In the genomic region with DNA sequence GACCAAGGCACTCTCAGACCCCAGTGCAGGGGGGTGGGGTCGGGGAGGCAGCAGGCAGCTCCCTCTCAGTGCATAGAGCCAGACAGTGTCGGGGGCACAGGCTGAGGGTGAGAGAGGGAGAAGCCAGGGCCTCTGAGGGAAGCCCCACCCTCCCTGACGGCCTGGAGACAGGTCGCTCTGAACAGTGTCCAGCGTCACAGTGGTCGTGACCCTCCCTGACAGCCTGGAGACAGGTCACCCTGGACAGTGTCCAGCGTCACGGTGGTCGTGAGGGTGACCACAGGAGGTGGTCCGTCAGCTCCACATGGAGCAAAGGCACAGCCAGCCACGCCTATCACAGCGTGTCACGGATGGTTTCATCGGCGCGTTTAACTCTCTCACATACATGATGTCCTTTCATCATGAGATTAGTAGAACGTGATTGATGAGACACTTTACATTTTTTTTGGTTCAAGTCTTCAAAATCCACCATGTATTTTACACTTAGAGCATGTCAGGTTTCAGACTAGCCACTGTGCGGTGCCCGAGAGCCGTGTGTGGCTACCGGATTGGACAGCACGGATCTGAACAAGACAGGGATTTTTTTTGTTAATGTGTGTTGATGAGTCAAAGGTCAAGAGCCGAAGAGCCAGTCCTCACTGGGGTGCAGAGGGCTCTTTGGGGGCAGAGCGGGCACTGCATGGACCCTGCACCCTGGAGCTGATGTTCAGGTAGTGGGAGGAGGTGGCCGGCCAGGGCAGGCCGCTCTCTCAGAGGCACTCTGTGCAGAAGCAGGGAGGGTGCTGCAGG, we compare ENCODE assay signal across 10 cellular contexts. TPM values are rescaled to one million over a fixed set of nuclear protein-coding genes. Genes with fewer than 3 reads are reported as not detected.
A peak's percentile ranks its signal among the peaks of the same experiment; 100 is the strongest.
DNase-seq lines count a peak whose midpoint lies in the region; ATAC-seq, FAIRE-seq and TF ChIP-seq lines count a peak whose summit lies in the region.
"Had no signal": no experiment of that assay in that cellular context is flagged by ENCODE, and none has a peak within 500 bp of the region (broad histone marks: within the 10 kb centered on the region; RNA-seq: fewer than 3 reads in every experiment).

No MANE protein-coding gene starts in this region.

- peak overlapping the region; percentile 35 for H3K9ac ChIP-seq in neural cell (ENCODE audit: low read length)

- POLR2A ChIA-PET in CD8-positive, alpha-beta memory T cell (lab: Charles Lee): no interaction called here

- no peaks in the 10 kb centered on the region for H3K79me2 ChIP-seq in neural cell (replicated peaks; ENCODE audit: insufficient read depth, low read length)

- H3K27ac Mint-ChIP-seq in stimulated activated memory B cell treated with anti-CD40 and anti-IgM and Interleukin-4, amounts not matched to agents 10 μg/mL and 1 μg/mL and 100 μg/mL, for 72 hours: no peak overlapping the region
- H3K27ac Mint-ChIP-seq in CD8-positive, alpha-beta memory T cell: no peak overlapping the region

- TF ChIP-seq POLR2A in esophagus muscularis mucosa (IDR thresholded peaks at IDR 0.05; ENCODE audit: low read depth): no peak

- peaks cover 9% of the 10 kb centered on the region for H3K4me1 Mint-ChIP-seq in stimulated activated memory B cell treated with anti-CD40 and anti-IgM and Interleukin-4, amounts not matched to agents 10 μg/mL and 1 μg/mL and 100 μg/mL, for 72 hours
- peaks cover 0 to 8% (median 2%) of the 10 kb centered on the region in 3 donors for H3K4me1 Mint-ChIP-seq in CD8-positive, alpha-beta memory T cell

- 41% methylated on average over 24 of the region's 26 CpGs for WGBS in esophagus muscularis mucosa

- H3K27me3 ChIP-seq in esophagus muscularis mucosa: peaks cover 0 to 17% (median 0%) of the 10 kb centered on the region in 4 donors
- no peaks in the 10 kb centered on the region for H3K27me3 ChIP-seq in neural cell (ENCODE audit: insufficient read depth, low read depth, low read length)
- no peaks in the 10 kb centered on the region for H3K27me3 ChIP-seq in CD8-positive, alpha-beta memory T cell (ENCODE audit: insufficient read depth, low read length, poor library complexity, severe bottlenecking)
- H3K27me3 ChIP-seq: SJSA1 had no signal

- DNase-seq in HCEC 1CT (peak; percentile 77), RCC 7860 (ENCODE audit: low spot score) (peak; percentile 48), esophagus muscularis mucosa (ENCODE audit: extremely low spot score) (no peak), NCI-H2196 (lab: John Stamatoyannopoulos, UW; ENCODE audit: unreplicated experiment) (no peak)
- no peak for DNase-seq in CD8-positive, alpha-beta memory T cell

- no peaks in the 10 kb centered on the region for H3K9me2 ChIP-seq in neural cell (ENCODE audit: insufficient read depth, low read length)

- H2AFZ ChIP-seq in neural cell (ENCODE audit: low read depth, low read length): no peak overlapping the region

- H3K9me3 Mint-ChIP-seq in stimulated activated memory B cell treated with anti-CD40 and anti-IgM and Interleukin-4, amounts not matched to agents 10 μg/mL and 1 μg/mL and 100 μg/mL, for 72 hours: no peaks in the 10 kb centered on the region
- H3K9me3 Mint-ChIP-seq in CD8-positive, alpha-beta memory T cell: no peaks in the 10 kb centered on the region

- H3K27ac ChIP-seq in esophagus muscularis mucosa (replicated peaks in 1 of 4): no peak overlapping the region
- peak overlapping the region; percentile 58 for H3K27ac ChIP-seq in neural cell (ENCODE audit: low read length)
- no peak overlapping the region for H3K27ac ChIP-seq in CD8-positive, alpha-beta memory T cell (ENCODE audit: low read depth, low read length)
- H3K27ac ChIP-seq: SJSA1 had no signal

- FAIRE-seq in RCC 7860 (lab: Jason Lieb, UNC): peak; percentile 68

- CTCF ChIA-PET in CD8-positive, alpha-beta memory T cell (lab: Charles Lee): no interaction called here

- no peak for ATAC-seq in stimulated activated memory B cell treated with anti-CD40 and anti-IgM and Interleukin-4, amounts not matched to agents 10 μg/mL and 1 μg/mL and 100 μg/mL, for 72 hours
- ATAC-seq in HG03097 (IDR thresholded peaks at IDR 0.05; ENCODE audit: low FRiP score, unreplicated experiment): no peak

- no peak for TF ChIP-seq EP300 in esophagus muscularis mucosa (IDR thresholded peaks at IDR 0.05)
- no peak for TF ChIP-seq EP300 in neural cell (conservative IDR thresholded peaks at IDR 0.05; ENCODE audit: poor library complexity, severe bottlenecking)

- H3K36me3 Mint-ChIP-seq in stimulated activated memory B cell treated with anti-CD40 and anti-IgM and Interleukin-4, amounts not matched to agents 10 μg/mL and 1 μg/mL and 100 μg/mL, for 72 hours: no peaks in the 10 kb centered on the region
- no peaks in the 10 kb centered on the region for H3K36me3 Mint-ChIP-seq in CD8-positive, alpha-beta memory T cell

- peak; percentile 56 for TF ChIP-seq RAD21 in neural cell (conservative IDR thresholded peaks at IDR 0.05)

- H3K4me3 ChIP-seq in esophagus muscularis mucosa: no peak overlapping the region
- H3K4me3 ChIP-seq in neural cell (ENCODE audit: low read length): no peak overlapping the region
- no peak overlapping the region for H3K4me3 ChIP-seq in CD8-positive, alpha-beta memory T cell (ENCODE audit: low read length)
- H3K4me3 ChIP-seq: SJSA1 had no signal

- no peaks in the 10 kb centered on the region for H3F3A ChIP-seq in neural cell (ENCODE audit: insufficient read depth, low read length, poor library complexity, severe bottlenecking)

- no peaks in the 10 kb centered on the region for H4K20me1 ChIP-seq in neural cell (ENCODE audit: insufficient read depth)

- H3K27me3 Mint-ChIP-seq in stimulated activated memory B cell treated with anti-CD40 and anti-IgM and Interleukin-4, amounts not matched to agents 10 μg/mL and 1 μg/mL and 100 μg/mL, for 72 hours: peaks cover 32% of the 10 kb centered on the region
- peaks cover 3 to 19% of the 10 kb centered on the region in 2 donors for H3K27me3 Mint-ChIP-seq in CD8-positive, alpha-beta memory T cell

- H3K36me3 ChIP-seq in esophagus muscularis mucosa (no peaks in the 10 kb centered on the region), neural cell (ENCODE audit: insufficient read depth, low read length) (no peaks in the 10 kb centered on the region)
- no peaks in the 10 kb centered on the region for H3K36me3 ChIP-seq in CD8-positive, alpha-beta memory T cell (ENCODE audit: insufficient read depth, low read length)
- H3K36me3 ChIP-seq: SJSA1 had no signal

- intact Hi-C loops in esophagus muscularis mucosa (cut with DNase I): no loop called here

- H3K9me3 ChIP-seq in esophagus muscularis mucosa: no peaks in the 10 kb centered on the region
- no peaks in the 10 kb centered on the region for H3K9me3 ChIP-seq in neural cell (ENCODE audit: low read length)
- H3K9me3 ChIP-seq in CD8-positive, alpha-beta memory T cell (ENCODE audit: low read length): no peaks in the 10 kb centered on the region
- H3K9me3 ChIP-seq: SJSA1 had no signal

- TF ChIP-seq CTCF in esophagus muscularis mucosa (IDR thresholded peaks at IDR 0.05) (peak; percentile 51 to 80 (median 78)), neural cell (IDR thresholded peaks at IDR 0.05; ENCODE audit: poor library complexity, severe bottlenecking) (peak; percentile 61)

- no peak overlapping the region for H3K4me2 ChIP-seq in neural cell (ENCODE audit: low read length)

- peaks cover 2 to 16% (median 9%) of the 10 kb centered on the region in 4 donors for H3K4me1 ChIP-seq in esophagus muscularis mucosa
- H3K4me1 ChIP-seq in CD8-positive, alpha-beta memory T cell (ENCODE audit: insufficient read depth, low read length): no peaks in the 10 kb centered on the region

- H3K4me3 Mint-ChIP-seq in stimulated activated memory B cell treated with anti-CD40 and anti-IgM and Interleukin-4, amounts not matched to agents 10 μg/mL and 1 μg/mL and 100 μg/mL, for 72 hours: no peak overlapping the region
- H3K4me3 Mint-ChIP-seq in CD8-positive, alpha-beta memory T cell: no peak overlapping the region

TF ChIP-seq in neural cell, 6 proteins besides CTCF, POLR2A, EP300 and RAD21:
- peak; percentile 25 for TF ChIP-seq SMC3 (conservative IDR thresholded peaks at IDR 0.05; ENCODE audit: poor library complexity)
- TF ChIP-seq TAF1 (IDR thresholded peaks at IDR 0.05; ENCODE audit: low read depth): no peak
TF ChIP-seq in neural cell: peak in this region for 1.

RNA-seq across cellular contexts. Expression of a gene that starts 23.9 kb away (rescaled TPM):
- 1 to 10 TPM in 1 of 4 donors, under 1 TPM in 3; 0.33 to 1.0 (median 0.56) TPM for total RNA-seq in esophagus muscularis mucosa
- 3.4 and 6.4 TPM in 2 replicates for polyA plus RNA-seq in neural cell
- polyA minus RNA-seq in neural cell: 3.4 and 3.5 TPM in 2 replicates
- 1 to 10 TPM; 1.7 to 1.8 TPM for total RNA-seq in CD8-positive, alpha-beta memory T cell
- not detected for polyA plus RNA-seq in CD8-positive, alpha-beta memory T cell
- total RNA-seq: skeletal muscle tissue had no signal

RNA-seq across cellular contexts. Expression of a gene that starts 39.1 kb away (rescaled TPM):
- total RNA-seq in esophagus muscularis mucosa: 10 to 100 TPM; 18.3 to 31.0 (median 22.3) TPM
- polyA plus RNA-seq in neural cell: 31.8 and 37.9 TPM in 2 replicates
- 11.7 and 12.4 TPM in 2 replicates for polyA minus RNA-seq in neural cell
- 100 to 1,000 TPM in 1 of 2 experiments, 10 to 100 TPM in 1; 96.2 to 102 TPM for total RNA-seq in CD8-positive, alpha-beta memory T cell
- 49.0 TPM for polyA plus RNA-seq in CD8-positive, alpha-beta memory T cell

RNA-seq across cellular contexts. Expression of a gene that starts 54.2 kb away (rescaled TPM):
- total RNA-seq in esophagus muscularis mucosa: 10 to 100 TPM; 22.4 to 41.0 (median 23.0) TPM
- 42.0 and 54.2 TPM in 2 replicates for polyA plus RNA-seq in neural cell
- polyA minus RNA-seq in neural cell: 8.5 and 9.7 TPM in 2 replicates
- 10 to 100 TPM; 22.3 to 25.9 TPM for total RNA-seq in CD8-positive, alpha-beta memory T cell
- polyA plus RNA-seq in CD8-positive, alpha-beta memory T cell: 6.1 TPM

RNA-seq across cellular contexts. Expression of a gene that starts 56.8 kb away (rescaled TPM):
- under 1 TPM; 0.23 to 0.83 (median 0.40) TPM for total RNA-seq in esophagus muscularis mucosa
- polyA plus RNA-seq in neural cell: not detected in 2 replicates
- not detected in 2 replicates for polyA minus RNA-seq in neural cell
- total RNA-seq in CD8-positive, alpha-beta memory T cell: not detected
- not detected for polyA plus RNA-seq in CD8-positive, alpha-beta memory T cell

Comparison
In these comparisons a context has a peak if more than half of its experiments do, and no peak if none do; other contexts are left out.
1. DNase-seq: peak in HCEC 1CT (single experiment) and RCC 7860 (single experiment); none in esophagus muscularis mucosa (single experiment), NCI-H2196 (single experiment) and CD8-positive, alpha-beta memory T cell (0 of 5).